Comparison of ENCODE assay signal across 17 cellular contexts in genomic region chr3:100360757-100361496, GRCh38. TPM values are rescaled to one million over a fixed set of nuclear protein-coding genes. Genes with fewer than 3 reads are reported as not detected.
DNase-seq lines count a peak whose midpoint lies in the region; ATAC-seq, FAIRE-seq and TF ChIP-seq lines count a peak whose summit lies in the region.
"Had no signal": no experiment of that assay in that cellular context is flagged by ENCODE, and none has a peak within 500 bp of the region (broad histone marks: within the 10 kb centered on the region; RNA-seq: fewer than 3 reads in every experiment).

No MANE protein-coding gene starts in this region.

- TF ChIP-seq POLR2A in GM12891 (IDR thresholded peaks at IDR 0.05; ENCODE audit: low read depth, low read length) = no peak
- no peak for TF ChIP-seq POLR2A in right lobe of liver (IDR thresholded peaks at IDR 0.05)

- peaks cover 0 to 19% (median 5%) of the 10 kb centered on the region in 4 donors for H3K36me3 ChIP-seq in right lobe of liver

- no peak for DNase-seq in CD4-positive, alpha-beta T cell
- no peak for DNase-seq in GM12891 (ENCODE audit: insufficient read length, low spot score)
- DNase-seq in effector memory CD8-positive, alpha-beta T cell = no peak
- DNase-seq in right lobe of liver = no peak
- no peak for DNase-seq in nucleus accumbens (lab: John Stamatoyannopoulos, UW)
- no peak for DNase-seq in DMS79 (lab: John Stamatoyannopoulos, UW)
- DNase-seq: NCI-H1436; NCI-H2081 treated with DMSO at 0.1 percent for 48 hours; NCI-H226; NCI-H526; NK-92 treated with Interleukin-12 subunit alpha and Interleukin-12 subunit beta, amount 100 ng/mL, for 24 hours; OCI-M1 had no signal

- H3K27ac ChIP-seq in CD4-positive, alpha-beta T cell (ENCODE audit: low read depth, low read length) = no peak overlapping the region
- peak overlapping the region in 2 of 3 donors; percentile 5 to 52 for H3K27ac ChIP-seq in right lobe of liver
- H3K27ac ChIP-seq: SK-N-MC had no signal

- CTCF ChIA-PET in CD4-positive, alpha-beta T cell (lab: Charles Lee) = no interaction called here

- no peak for ATAC-seq in CD4-positive, alpha-beta T cell (ENCODE audit: poor library complexity)
- ATAC-seq in effector memory CD8-positive, alpha-beta T cell (replicated peaks) = no peak
- peak; percentile 23 to 59 (median 39) for ATAC-seq in right lobe of liver
- no peak for ATAC-seq in GM18870 (IDR thresholded peaks at IDR 0.05; ENCODE audit: unreplicated experiment)

- WGBS in right lobe of liver (ENCODE audit: insufficient coverage, low coverage, low lambda C conversion rate, missing lambda C conversion rate) = 45% methylated on average over 4 of the region's 4 CpGs

- peak; percentile 31 for FAIRE-seq in GM12891 (lab: Jason Lieb, UNC)

- intact Hi-C loops in CD4-positive, alpha-beta T cell (cut with DNase I, micrococcal nuclease) = no loop called here
- intact Hi-C loops in right lobe of liver (cut with DNase I) = no loop called here

- H3K4me1 ChIP-seq in right lobe of liver = peaks cover 0 to 47% (median 4%) of the 10 kb centered on the region in 4 donors
- H3K4me1 ChIP-seq: HAP-1 had no signal

- H3K4me3 ChIP-seq in right lobe of liver = no peak overlapping the region
- H3K4me3 ChIP-seq: HAP-1, SK-N-MC had no signal

- H3K27me3 Mint-ChIP-seq in CD4-positive, alpha-beta T cell = no peaks in the 10 kb centered on the region
- no peaks in the 10 kb centered on the region for H3K27me3 Mint-ChIP-seq in effector memory CD8-positive, alpha-beta T cell
- H3K27me3 Mint-ChIP-seq: B cell, IgD-negative memory B cell had no signal

- H3K36me3 Mint-ChIP-seq in CD4-positive, alpha-beta T cell (ENCODE audit: low read depth) = peaks cover 83% of the 10 kb centered on the region
- H3K36me3 Mint-ChIP-seq in effector memory CD8-positive, alpha-beta T cell (ENCODE audit: insufficient read depth) = peaks cover 27% of the 10 kb centered on the region

- H3K4me1 Mint-ChIP-seq in CD4-positive, alpha-beta T cell (ENCODE audit: low read depth) = no peaks in the 10 kb centered on the region
- peaks cover 0 to 2% of the 10 kb centered on the region in 2 donors for H3K4me1 Mint-ChIP-seq in effector memory CD8-positive, alpha-beta T cell (ENCODE audit: low read depth in 2 of 2)
- H3K4me1 Mint-ChIP-seq: B cell, IgD-negative memory B cell had no signal

- no peaks in the 10 kb centered on the region for H3K27me3 ChIP-seq in CD4-positive, alpha-beta T cell (ENCODE audit: control insufficient read depth, insufficient read depth, low read length)
- H3K27me3 ChIP-seq in right lobe of liver = no peaks in the 10 kb centered on the region

- POLR2A ChIA-PET in CD4-positive, alpha-beta T cell (lab: Charles Lee) = interaction anchor here (1.4 kb wide), 1 partner anchor 26 kb away, joined by 4 read pairs; no protein-coding TSS in a partner anchor

- H3K9me3 ChIP-seq in CD4-positive, alpha-beta T cell (ENCODE audit: control insufficient read depth, low read length) = no peaks in the 10 kb centered on the region
- no peaks in the 10 kb centered on the region for H3K9me3 ChIP-seq in right lobe of liver
- H3K9me3 ChIP-seq: HAP-1 had no signal

- no peak overlapping the region for H3K4me3 Mint-ChIP-seq in CD4-positive, alpha-beta T cell
- H3K4me3 Mint-ChIP-seq in effector memory CD8-positive, alpha-beta T cell = no peak overlapping the region
- H3K4me3 Mint-ChIP-seq: B cell, IgD-negative memory B cell had no signal

- no peak for TF ChIP-seq CTCF in CD4-positive, alpha-beta T cell (IDR thresholded peaks at IDR 0.05)
- no peak for TF ChIP-seq CTCF in right lobe of liver (IDR thresholded peaks at IDR 0.05)

- H3K27ac Mint-ChIP-seq in CD4-positive, alpha-beta T cell = peak overlapping the region; percentile 35
- peak overlapping the region; percentile 5 to 69 for H3K27ac Mint-ChIP-seq in effector memory CD8-positive, alpha-beta T cell
- H3K27ac Mint-ChIP-seq: B cell had no signal

- no peaks in the 10 kb centered on the region for H3K9me3 Mint-ChIP-seq in CD4-positive, alpha-beta T cell
- H3K9me3 Mint-ChIP-seq in effector memory CD8-positive, alpha-beta T cell = peaks cover 0 to 2% of the 10 kb centered on the region in 2 donors

TF ChIP-seq in GM12891, 5 proteins besides CTCF, POLR2A, EP300 and RAD21:
- TF ChIP-seq PAX5 (IDR thresholded peaks at IDR 0.05; ENCODE audit: insufficient read depth, low read length, severe bottlenecking) (no peak), POLR2AphosphoS5 (IDR thresholded peaks at IDR 0.05; ENCODE audit: low read depth, low read length) (no peak), TAF1 (IDR thresholded peaks at IDR 0.05; ENCODE audit: low read depth, low read length) (no peak), POU2F2 (IDR thresholded peaks at IDR 0.05; ENCODE audit: low read depth, low read length) (no peak), SPI1 (IDR thresholded peaks at IDR 0.05; ENCODE audit: low read depth, low read length) (no peak)

RNA-seq across cellular contexts. Expression of gene NIT2, which starts 26.4 kb away (rescaled TPM):
- 10 to 100 TPM; 18.6 to 21.4 TPM for total RNA-seq in CD4-positive, alpha-beta T cell
- polyA plus RNA-seq in GM12891 (2012; ENCODE audit: low read depth, missing spikeins) = 87.6 TPM
- 100 to 1,000 TPM in 4 of 6 experiments, 10 to 100 TPM in 2; 43.5 to 141 (median 103) TPM for total RNA-seq in right lobe of liver

RNA-seq across cellular contexts. Expression of gene TOMM70, which starts 40.0 kb away (rescaled TPM):
- total RNA-seq in CD4-positive, alpha-beta T cell = 10 to 100 TPM; 20.9 to 21.6 TPM
- 25.2 TPM for polyA plus RNA-seq in GM12891 (2012; ENCODE audit: low read depth, missing spikeins)
- total RNA-seq in right lobe of liver = 10 to 100 TPM; 30.2 to 44.9 (median 39.6) TPM

RNA-seq across cellular contexts. Expression of gene LNP1, which starts 40.4 kb away (rescaled TPM):
- total RNA-seq in CD4-positive, alpha-beta T cell = under 1 TPM; 0.47 to 0.70 TPM
- 0.45 TPM for polyA plus RNA-seq in GM12891 (2012; ENCODE audit: low read depth, missing spikeins)
- total RNA-seq in right lobe of liver = 1 to 10 TPM in 5 of 6 experiments, under 1 TPM in 1; 0.89 to 1.9 (median 1.7) TPM

Comparison
In these comparisons a context has a peak if more than half of its experiments do, and no peak if none do; other contexts are left out.
1. ATAC-seq: peak in right lobe of liver (4 of 4); none in CD4-positive, alpha-beta T cell (single experiment), effector memory CD8-positive, alpha-beta T cell (single experiment) and GM18870 (single experiment).